In genomic region chr2:16885027-16885426, GRCh38 we compare ENCODE assay signal across 18 cellular contexts.
"Had no signal": no experiment of that assay in that cellular context is flagged by ENCODE, and none has a peak within 500 bp of the region (broad histone marks: within the 10 kb centered on the region; RNA-seq: fewer than 3 reads in every experiment).

No MANE protein-coding gene starts in this region.

- H3K4me2 ChIP-seq: hepatocyte had no signal

- H3K27ac Mint-ChIP-seq: dendritic cell treated with granulocyte-macrophage colony-stimulating factor and Interleukin-4, amounts not matched to agents 40 ng/mL and 50 ng/mL, for 4 days; effector memory CD8-positive, alpha-beta T cell; naive thymus-derived CD4-positive, alpha-beta T cell had no signal

- H2AFZ ChIP-seq: hepatocyte had no signal

- H3K4me3 Mint-ChIP-seq: dendritic cell treated with granulocyte-macrophage colony-stimulating factor and Interleukin-4, amounts not matched to agents 40 ng/mL and 50 ng/mL, for 4 days; effector memory CD8-positive, alpha-beta T cell; naive thymus-derived CD4-positive, alpha-beta T cell had no signal

- H3K36me3 ChIP-seq: colonic mucosa, esophagus muscularis mucosa, gastroesophageal sphincter, heart left ventricle, left lung, lower lobe of right lung had no signal

- H3K36me3 Mint-ChIP-seq: naive thymus-derived CD4-positive, alpha-beta T cell had no signal

- H3K27me3 Mint-ChIP-seq: effector memory CD8-positive, alpha-beta T cell had no signal

- H3K27ac ChIP-seq: colonic mucosa, esophagus muscularis mucosa, foreskin keratinocyte, gastroesophageal sphincter, heart left ventricle, hepatocyte, left lung, lower lobe of right lung had no signal

- DNase-seq: colonic mucosa; cortex of kidney; effector CD8-positive, alpha-beta T cell; effector memory CD8-positive, alpha-beta T cell; foreskin keratinocyte; heart left ventricle; hypothalamus; left cardiac atrium; left lung; left ventricle myocardium superior; lower lobe of right lung; mesenchymal stem cell; midbrain; naive thymus-derived CD4-positive, alpha-beta T cell had no signal

- H3K9me3 ChIP-seq: colonic mucosa, esophagus muscularis mucosa, gastroesophageal sphincter, heart left ventricle, left lung, lower lobe of right lung had no signal

- H3K4me1 ChIP-seq: colonic mucosa, esophagus muscularis mucosa, foreskin keratinocyte, gastroesophageal sphincter, heart left ventricle, left lung, lower lobe of right lung had no signal

- H3K9me3 Mint-ChIP-seq: dendritic cell treated with granulocyte-macrophage colony-stimulating factor and Interleukin-4, amounts not matched to agents 40 ng/mL and 50 ng/mL, for 4 days had no signal

- H3K27me3 ChIP-seq: colonic mucosa, esophagus muscularis mucosa, foreskin keratinocyte, gastroesophageal sphincter, hepatocyte, left lung had no signal

- H3K4me3 ChIP-seq: colonic mucosa, esophagus muscularis mucosa, gastroesophageal sphincter, heart left ventricle, hepatocyte, left lung, lower lobe of right lung had no signal

- ATAC-seq: effector memory CD8-positive, alpha-beta T cell; foreskin keratinocyte; gastroesophageal sphincter; heart left ventricle; left cardiac atrium; left lung; left ventricle myocardium superior; lower lobe of right lung; naive thymus-derived CD4-positive, alpha-beta T cell had no signal

- H3K79me2 ChIP-seq: hepatocyte had no signal

- H3K4me1 Mint-ChIP-seq: naive thymus-derived CD4-positive, alpha-beta T cell had no signal
